Comparison of ENCODE assay signal across 8 cellular contexts in the genomic region with DNA sequence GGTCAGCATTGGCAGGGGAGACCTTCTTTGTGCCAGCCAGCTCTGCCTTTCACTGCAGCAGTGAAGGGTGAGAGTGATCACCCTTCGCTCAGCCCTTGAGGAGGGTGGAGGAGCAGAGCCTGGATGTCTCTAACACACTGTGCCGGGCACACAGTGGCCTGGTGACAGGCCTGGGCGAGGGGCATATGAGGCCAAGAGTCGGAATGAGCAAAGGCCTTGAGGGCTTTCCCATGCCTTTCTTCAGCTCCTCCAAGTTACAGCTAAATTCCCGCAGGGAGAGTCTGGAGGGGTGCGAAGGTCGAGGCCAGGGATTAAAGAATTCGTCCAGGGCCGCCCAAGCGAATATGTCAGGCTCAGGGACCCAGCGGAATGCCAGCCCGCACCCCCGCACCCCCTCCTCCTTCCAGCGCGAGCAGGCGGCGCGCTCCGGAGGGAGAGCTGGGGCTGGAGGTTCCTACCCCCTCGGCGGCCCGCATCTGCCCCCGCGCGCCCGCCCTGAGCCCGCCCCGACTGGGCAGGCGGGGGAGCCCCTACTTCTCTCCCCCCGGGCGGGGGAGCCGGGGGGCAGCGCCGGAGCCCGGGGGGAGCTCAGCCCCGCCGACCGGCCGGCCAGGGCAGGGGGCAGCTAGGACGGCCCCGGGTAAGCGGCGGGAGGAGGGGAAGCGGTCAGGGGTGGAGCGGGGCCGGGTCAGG. TPM values are rescaled to one million over a fixed set of nuclear protein-coding genes. Genes with fewer than 3 reads are reported as not detected.
DNase-seq lines count a peak whose midpoint lies in the region; ATAC-seq, FAIRE-seq and TF ChIP-seq lines count a peak whose summit lies in the region.

A gene with protein sequence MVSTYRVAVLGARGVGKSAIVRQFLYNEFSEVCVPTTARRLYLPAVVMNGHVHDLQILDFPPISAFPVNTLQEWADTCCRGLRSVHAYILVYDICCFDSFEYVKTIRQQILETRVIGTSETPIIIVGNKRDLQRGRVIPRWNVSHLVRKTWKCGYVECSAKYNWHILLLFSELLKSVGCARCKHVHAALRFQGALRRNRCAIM (plus strand): TSS at position 401 of the 693 bp plus-strand sequence. CDS start 3,546 bp downstream, outside the sequence.

- H3K27ac ChIP-seq in DOHH2 (ENCODE audit: low read depth, low read length): no peak within 1 kb of the TSS
- H3K27ac ChIP-seq in muscle layer of duodenum (ENCODE audit: low read length): no peak within 1 kb of the TSS

- H3K9me3 ChIP-seq in DOHH2 (ENCODE audit: control insufficient read depth, insufficient read depth, low read length): no peaks in the 10 kb centered on the region
- no peaks in the 10 kb centered on the region for H3K9me3 ChIP-seq in muscle layer of duodenum (ENCODE audit: control insufficient read depth in 1 of 2, low read length in 2 of 2)

- DNase-seq in NCI-H2171 treated with DMSO at 0.1 percent for 48 hours (lab: John Stamatoyannopoulos, UW) (peak; percentile 46), fibroblast of gingiva (ENCODE audit: low read depth) (peak; percentile 43), H54 (ENCODE audit: insufficient read length, low spot score) (no peak), NOMO-1 treated with dmso at 0.1 percent for 144 hours (lab: John Stamatoyannopoulos, UW; ENCODE audit: unreplicated experiment) (no peak)
- peak; percentile 49 to 61 for DNase-seq in activated T-cell treated with anti-CD3 and anti-CD28 coated beads, Interleukin-2, amount 50 U/mL, for 72 hours

- H3K36me3 ChIP-seq in DOHH2 (ENCODE audit: control insufficient read depth, low read length) (no peaks in the 10 kb centered on the region), muscle layer of duodenum (ENCODE audit: control insufficient read depth in 1 of 2, insufficient read depth in 2 of 2, low read length in 2 of 2) (peaks cover 0 to 6% of the 10 kb centered on the region in 2 donors)

- no peaks in the 10 kb centered on the region for H3K36me3 Mint-ChIP-seq in activated T-cell treated with anti-CD3 and anti-CD28 coated beads, Interleukin-2, amount 50 U/mL, for 72 hours (ENCODE audit: insufficient read depth in 2 of 2)
- H3K36me3 Mint-ChIP-seq in stimulated activated naive CD8-positive, alpha-beta T cell treated with anti-CD3 and anti-CD28 coated beads, Interleukin-15, Interleukin-2, amounts not matched to agents 100 ng/mL and 50 ng/mL, for 24 hours (ENCODE audit: low read depth): peaks cover 17% of the 10 kb centered on the region

- no peaks in the 10 kb centered on the region for H3K27me3 Mint-ChIP-seq in activated T-cell treated with anti-CD3 and anti-CD28 coated beads, Interleukin-2, amount 50 U/mL, for 72 hours (ENCODE audit: low read depth)
- no peaks in the 10 kb centered on the region for H3K27me3 Mint-ChIP-seq in stimulated activated naive CD8-positive, alpha-beta T cell treated with anti-CD3 and anti-CD28 coated beads, Interleukin-15, Interleukin-2, amounts not matched to agents 100 ng/mL and 50 ng/mL, for 24 hours

- peaks cover 23% of the 10 kb centered on the region for H3K27me3 ChIP-seq in DOHH2 (ENCODE audit: control insufficient read depth, low read length)
- H3K27me3 ChIP-seq in muscle layer of duodenum (ENCODE audit: low read depth, low read length): no peaks in the 10 kb centered on the region

- ATAC-seq in activated T-cell treated with anti-CD3 and anti-CD28 coated beads, Interleukin-2, amount 50 U/mL, for 72 hours (replicated peaks in 1 of 2): peak; percentile 70 to 72

- no peak for FAIRE-seq in H54 (lab: Jason Lieb, UNC)

- no peak for TF ChIP-seq CTCF in DOHH2 (IDR thresholded peaks at IDR 0.05; ENCODE audit: low read depth, low read length, poor library complexity, severe bottlenecking)

- H3K9me2 ChIP-seq in DOHH2 (replicated peaks; ENCODE audit: control insufficient read depth, low read length): no peaks in the 10 kb centered on the region

- peaks cover 14% of the 10 kb centered on the region for H3K4me1 Mint-ChIP-seq in activated T-cell treated with anti-CD3 and anti-CD28 coated beads, Interleukin-2, amount 50 U/mL, for 72 hours (ENCODE audit: low read depth)
- peaks cover 15% of the 10 kb centered on the region for H3K4me1 Mint-ChIP-seq in stimulated activated naive CD8-positive, alpha-beta T cell treated with anti-CD3 and anti-CD28 coated beads, Interleukin-15, Interleukin-2, amounts not matched to agents 100 ng/mL and 50 ng/mL, for 24 hours (ENCODE audit: low read depth)

- H3K4me2 ChIP-seq in DOHH2 (ENCODE audit: low read length): peak within 1 kb of the TSS; percentile 19; the same call in 1 of the 2 replicates

- no peak for TF ChIP-seq POLR2A in H54 (IDR thresholded peaks at IDR 0.05; ENCODE audit: low read depth, low read length)

- H4K20me1 ChIP-seq in DOHH2 (ENCODE audit: control insufficient read depth, insufficient read depth, low read depth, low read length): no peaks in the 10 kb centered on the region

- peak within 1 kb of the TSS; percentile 51 for H3K27ac Mint-ChIP-seq in activated T-cell treated with anti-CD3 and anti-CD28 coated beads, Interleukin-2, amount 50 U/mL, for 72 hours
- no peak within 1 kb of the TSS for H3K27ac Mint-ChIP-seq in stimulated activated naive CD8-positive, alpha-beta T cell treated with anti-CD3 and anti-CD28 coated beads, Interleukin-15, Interleukin-2, amounts not matched to agents 100 ng/mL and 50 ng/mL, for 24 hours

- H3K4me3 ChIP-seq in DOHH2 (ENCODE audit: low read length) (no peak within 1 kb of the TSS), muscle layer of duodenum (ENCODE audit: low read depth in 1 of 2, low read length in 2 of 2) (peak within 1 kb of the TSS; percentile 47 to 61)

- peak within 1 kb of the TSS; percentile 79 to 81 for H3K4me3 Mint-ChIP-seq in activated T-cell treated with anti-CD3 and anti-CD28 coated beads, Interleukin-2, amount 50 U/mL, for 72 hours
- H3K4me3 Mint-ChIP-seq in stimulated activated naive CD8-positive, alpha-beta T cell treated with anti-CD3 and anti-CD28 coated beads, Interleukin-15, Interleukin-2, amounts not matched to agents 100 ng/mL and 50 ng/mL, for 24 hours: peak within 1 kb of the TSS; percentile 66

- H3K9me3 Mint-ChIP-seq in activated T-cell treated with anti-CD3 and anti-CD28 coated beads, Interleukin-2, amount 50 U/mL, for 72 hours: no peaks in the 10 kb centered on the region
- no peaks in the 10 kb centered on the region for H3K9me3 Mint-ChIP-seq in stimulated activated naive CD8-positive, alpha-beta T cell treated with anti-CD3 and anti-CD28 coated beads, Interleukin-15, Interleukin-2, amounts not matched to agents 100 ng/mL and 50 ng/mL, for 24 hours

- no peaks in the 10 kb centered on the region for H3F3A ChIP-seq in DOHH2 (ENCODE audit: control insufficient read depth, insufficient read depth)

- H3K4me1 ChIP-seq in DOHH2 (ENCODE audit: control insufficient read depth, low read length) (peaks cover 10% of the 10 kb centered on the region), muscle layer of duodenum (ENCODE audit: control insufficient read depth in 1 of 2, insufficient read depth in 2 of 2, low read length in 2 of 2) (peaks cover 0 to 18% of the 10 kb centered on the region in 2 donors)

- no peaks in the 10 kb centered on the region for H3K79me2 ChIP-seq in DOHH2 (ENCODE audit: control insufficient read depth, low read length)

RNA-seq across cellular contexts. Expression of the gene that starts here (rescaled TPM):
- total RNA-seq in activated T-cell treated with anti-CD3 and anti-CD28 coated beads, Interleukin-2, amount 50 U/mL, for 72 hours: 1 to 10 TPM in 1 of 2 donors, under 1 TPM in 1; 0.32 to 1.3 TPM

Comparison
In these comparisons a context has a peak if more than half of its experiments do, and no peak if none do; other contexts are left out.
1. DNase-seq: peak in NCI-H2171 treated with DMSO at 0.1 percent for 48 hours (single experiment), activated T-cell treated with anti-CD3 and anti-CD28 coated beads, Interleukin-2, amount 50 U/mL, for 72 hours (2 of 2) and fibroblast of gingiva (single experiment); none in H54 (single experiment) and NOMO-1 treated with dmso at 0.1 percent for 144 hours (single experiment).